In the genomic region with DNA sequence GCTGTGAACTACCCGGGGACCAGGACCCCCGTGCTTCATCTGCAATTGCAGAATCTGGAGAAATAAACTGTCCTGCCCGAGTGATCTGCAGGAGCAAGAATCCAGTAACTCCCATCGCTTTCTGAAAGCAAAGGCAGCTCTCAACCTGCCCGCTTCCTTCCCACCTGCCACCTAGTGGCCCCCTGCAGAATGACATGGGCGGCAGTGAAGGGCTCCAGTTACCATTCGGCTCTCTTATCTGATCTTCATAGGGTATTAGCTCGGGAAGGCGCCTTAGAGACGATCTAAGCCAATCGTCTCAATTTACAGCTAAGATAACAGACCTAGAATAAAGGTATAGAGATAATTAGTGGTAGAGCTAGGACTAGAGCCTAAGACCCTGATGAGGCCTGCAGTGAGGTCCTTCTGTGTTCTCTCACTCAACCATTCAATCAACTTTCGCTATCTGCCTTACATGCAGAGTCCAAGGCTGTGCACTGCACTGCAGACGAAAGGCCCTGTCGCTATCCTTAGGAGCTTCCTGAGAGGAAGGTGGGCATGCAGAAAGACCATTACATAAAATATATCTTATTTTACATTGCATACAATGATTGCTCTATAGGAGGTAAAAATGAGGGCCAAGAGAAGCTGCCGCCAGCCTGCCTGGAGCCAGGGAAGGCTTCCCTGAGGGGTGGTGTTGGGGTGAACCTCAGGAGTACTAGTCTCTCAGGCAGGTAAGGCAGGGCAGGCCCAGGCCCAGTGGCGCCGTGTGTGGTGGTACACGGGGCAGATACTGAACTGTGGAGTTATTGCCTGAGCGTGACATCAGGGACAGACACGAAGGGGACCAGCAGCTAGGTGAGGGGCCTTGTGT, we compare ENCODE assay signal across 8 cellular contexts. TPM values are rescaled to one million over a fixed set of nuclear protein-coding genes. Genes with fewer than 3 reads are reported as not detected.
DNase-seq lines count a peak whose midpoint lies in the region; ATAC-seq and TF ChIP-seq lines count a peak whose summit lies in the region.

No MANE protein-coding gene starts in this region.

- H3K27me3 Mint-ChIP-seq in natural killer cell (ENCODE audit: low read depth in 2 of 2) = peaks cover 35 to 40% of the 10 kb centered on the region in 2 donors

- TF ChIP-seq RAD21 in Ishikawa (IDR thresholded peaks at IDR 0.05; ENCODE audit: low read depth) = peak; percentile 87

- no peaks in the 10 kb centered on the region for H4K20me1 ChIP-seq in OCI-LY3 (ENCODE audit: insufficient read depth, low read length)

- TF ChIP-seq CTCF in OCI-LY3 (IDR thresholded peaks at IDR 0.05; ENCODE audit: low read depth, low read length) (peak; percentile 77), natural killer cell (IDR thresholded peaks at IDR 0.05) (peak; percentile 98)

- H3K4me3 Mint-ChIP-seq in natural killer cell = no peak overlapping the region
- peak overlapping the region; percentile 19 for H3K4me3 Mint-ChIP-seq in stimulated activated effector memory CD8-positive, alpha-beta T cell treated with anti-CD3 and anti-CD28 coated beads, Interleukin-12 subunit alpha, Interleukin-12 subunit beta, amount 100 ng/mL, for 72 hours

- no peak overlapping the region for H3K4me3 ChIP-seq in OCI-LY3 (ENCODE audit: low read length)

- H3K9ac ChIP-seq in OCI-LY3 (ENCODE audit: low read length) = no peak overlapping the region

- no peaks in the 10 kb centered on the region for H3K79me2 ChIP-seq in OCI-LY3 (ENCODE audit: low read length)

- no peaks in the 10 kb centered on the region for H3K9me3 Mint-ChIP-seq in natural killer cell
- no peaks in the 10 kb centered on the region for H3K9me3 Mint-ChIP-seq in stimulated activated effector memory CD8-positive, alpha-beta T cell treated with anti-CD3 and anti-CD28 coated beads, Interleukin-12 subunit alpha, Interleukin-12 subunit beta, amount 100 ng/mL, for 72 hours

- H3K9me3 ChIP-seq in OCI-LY3 (ENCODE audit: insufficient read depth, low read length) = no peaks in the 10 kb centered on the region

- H3K36me3 ChIP-seq in OCI-LY3 (replicated peaks; ENCODE audit: low read depth, low read length) = no peaks in the 10 kb centered on the region

- no peaks in the 10 kb centered on the region for H3K36me3 Mint-ChIP-seq in natural killer cell
- H3K36me3 Mint-ChIP-seq in stimulated activated effector memory CD8-positive, alpha-beta T cell treated with anti-CD3 and anti-CD28 coated beads, Interleukin-12 subunit alpha, Interleukin-12 subunit beta, amount 100 ng/mL, for 72 hours = no peaks in the 10 kb centered on the region

- peaks cover 3% of the 10 kb centered on the region; the same call in 1 of the 2 replicates for H3K4me1 ChIP-seq in OCI-LY3 (ENCODE audit: low read length)

- DNase-seq in Ammon's horn (ENCODE audit: low spot score) (peak; percentile 90), activated T-cell treated with anti-CD3 and anti-CD28 coated beads for 1 hour (ENCODE audit: low read depth) (peak; percentile 71), erythroblast (lab: John Stamatoyannopoulos, UW) (peak; percentile 89 to 93), natural killer cell (peak; percentile 65)
- DNase-seq in stimulated activated effector memory CD8-positive, alpha-beta T cell treated with anti-CD3 and anti-CD28 coated beads, Interleukin-12 subunit alpha, Interleukin-12 subunit beta, amount 100 ng/mL, for 72 hours (ENCODE audit: low spot score in 2 of 2) = peak; percentile 82 to 89

- no peak for TF ChIP-seq POLR2A in erythroblast (IDR thresholded peaks at IDR 0.05; ENCODE audit: low read length)

- peak overlapping the region in 1 of 2 donors; percentile 64 for H3K27ac Mint-ChIP-seq in natural killer cell
- no peak overlapping the region for H3K27ac Mint-ChIP-seq in stimulated activated effector memory CD8-positive, alpha-beta T cell treated with anti-CD3 and anti-CD28 coated beads, Interleukin-12 subunit alpha, Interleukin-12 subunit beta, amount 100 ng/mL, for 72 hours

- H3K4me2 ChIP-seq in OCI-LY3 (ENCODE audit: low read length) = peak overlapping the region; percentile 56

- intact Hi-C loops in natural killer cell (cut with micrococcal nuclease) = loop anchor here (1.0 to 5.0 kb wide), 2 partner anchors 125 to 254 kb away; partner anchors contain the start of gene NQO2

- ATAC-seq in GM19328 (IDR thresholded peaks at IDR 0.05; ENCODE audit: unreplicated experiment) (peak; percentile 75), natural killer cell (peak; percentile 84 to 99 (median 97))
- peak; percentile 79 for ATAC-seq in stimulated activated effector memory CD8-positive, alpha-beta T cell treated with anti-CD3 and anti-CD28 coated beads, Interleukin-12 subunit alpha, Interleukin-12 subunit beta, amount 100 ng/mL, for 72 hours

- 0 out of 2 replicates have a peak overlapping the region, but pooled peaks have one; percentile 60 for H2AFZ ChIP-seq in OCI-LY3 (ENCODE audit: low read depth, low read length)

- no peak for TF ChIP-seq EP300 in Ishikawa (IDR thresholded peaks at IDR 0.05; ENCODE audit: borderline replicate concordance)

- peaks cover 8 to 12% of the 10 kb centered on the region in 2 donors for H3K4me1 Mint-ChIP-seq in natural killer cell
- peaks cover 13% of the 10 kb centered on the region for H3K4me1 Mint-ChIP-seq in stimulated activated effector memory CD8-positive, alpha-beta T cell treated with anti-CD3 and anti-CD28 coated beads, Interleukin-12 subunit alpha, Interleukin-12 subunit beta, amount 100 ng/mL, for 72 hours

- H3K27ac ChIP-seq in OCI-LY3 (ENCODE audit: low read length) = no peak overlapping the region

- H3K27me3 ChIP-seq in OCI-LY3 (ENCODE audit: low read depth, low read length) = 0 out of 2 replicates have a peak, but pooled peaks cover 3% of the 10 kb centered on the region

TF ChIP-seq in Ishikawa, 13 proteins besides CTCF, POLR2A, EP300 and RAD21:
- no peak for TF ChIP-seq CREB1 (IDR thresholded peaks at IDR 0.05; ENCODE audit: low read depth)

RNA-seq across cellular contexts. Expression of gene PSMG4, which starts 7.1 kb away (rescaled TPM):
- 10 to 100 TPM in 2 of 3 donors, 1 to 10 TPM in 1; 8.3 to 15.3 (median 11.3) TPM for total RNA-seq in natural killer cell

RNA-seq across cellular contexts. Expression of gene TUBB2B, which starts 24.2 kb away (rescaled TPM):
- under 1 TPM in 2 of 3 donors, not detected in 1; 0.66 to 0.75 TPM for total RNA-seq in natural killer cell
